In genomic region chr19:37719927-37720265, GRCh38 we compare ENCODE assay signal across 7 cellular contexts. TPM values are rescaled to one million over a fixed set of nuclear protein-coding genes. Genes with fewer than 3 reads are reported as not detected.
DNase-seq lines count a peak whose midpoint lies in the region; ATAC-seq and TF ChIP-seq lines count a peak whose summit lies in the region.

No MANE protein-coding gene starts in this region.

- H3K9me3 ChIP-seq in HAP-1, result no peaks in the 10 kb centered on the region
- no peaks in the 10 kb centered on the region for H3K9me3 ChIP-seq in gastroesophageal sphincter

- H3K4me1 Mint-ChIP-seq in activated CD4-positive, alpha-beta memory T cell treated with anti-CD3 and anti-CD28 coated beads for 36 hours (ENCODE audit: low read depth), result peaks cover 13% of the 10 kb centered on the region
- peaks cover 10% of the 10 kb centered on the region for H3K4me1 Mint-ChIP-seq in stimulated activated effector memory CD8-positive, alpha-beta T cell treated with anti-CD3 and anti-CD28 coated beads, Interleukin-12 subunit alpha, Interleukin-12 subunit beta, amount 100 ng/mL, for 72 hours

- POLR2A ChIA-PET in activated CD4-positive, alpha-beta memory T cell treated with anti-CD3 and anti-CD28 coated beads for 36 hours (lab: Charles Lee), result interaction anchor here (1.9 kb wide), 1 partner anchor 60 kb away, joined by 5 read pairs; the partner anchor contains the start of gene ZNF573

- H3K36me3 ChIP-seq in HAP-1 (replicated peaks) (peaks cover 6% of the 10 kb centered on the region; the same call in 1 of the 2 replicates), gastroesophageal sphincter (peaks cover 0 to 5% of the 10 kb centered on the region in 2 donors)

- H3K27me3 ChIP-seq in HAP-1 (ENCODE audit: low read depth) (no peaks in the 10 kb centered on the region), gastroesophageal sphincter (no peaks in the 10 kb centered on the region)

- CTCF ChIA-PET in activated CD4-positive, alpha-beta memory T cell treated with anti-CD3 and anti-CD28 coated beads for 36 hours (lab: Charles Lee), result no interaction called here

- DNase-seq in HAP-1 (ENCODE audit: low spot score in 2 of 2) (no peak), NCI-H524 treated with DMSO at 0.1 percent for 48 hours (lab: John Stamatoyannopoulos, UW) (no peak), SHP77 (lab: John Stamatoyannopoulos, UW) (no peak)
- no peak for DNase-seq in activated CD4-positive, alpha-beta memory T cell treated with anti-CD3 and anti-CD28 coated beads for 36 hours
- no peak for DNase-seq in stimulated activated effector memory CD8-positive, alpha-beta T cell treated with anti-CD3 and anti-CD28 coated beads, Interleukin-12 subunit alpha, Interleukin-12 subunit beta, amount 100 ng/mL, for 72 hours (ENCODE audit: low spot score in 2 of 2)

- no peaks in the 10 kb centered on the region for H3K27me3 Mint-ChIP-seq in activated CD4-positive, alpha-beta memory T cell treated with anti-CD3 and anti-CD28 coated beads for 36 hours

- H3K4me1 ChIP-seq in HAP-1 (no peaks in the 10 kb centered on the region), gastroesophageal sphincter (peaks cover 5 to 19% (median 9%) of the 10 kb centered on the region in 3 donors)

- WGBS in gastroesophageal sphincter (ENCODE audit: low coverage in 1 of 2), 2 donors, result 9 to 22% methylated on average over 4 to 8 of the region's 8 CpGs

- TF ChIP-seq POLR2A in gastroesophageal sphincter (IDR thresholded peaks at IDR 0.05), result no peak

- H3K27ac Mint-ChIP-seq in activated CD4-positive, alpha-beta memory T cell treated with anti-CD3 and anti-CD28 coated beads for 36 hours, result no peak overlapping the region
- peak overlapping the region; percentile 93 for H3K27ac Mint-ChIP-seq in stimulated activated effector memory CD8-positive, alpha-beta T cell treated with anti-CD3 and anti-CD28 coated beads, Interleukin-12 subunit alpha, Interleukin-12 subunit beta, amount 100 ng/mL, for 72 hours

- peak in 1 of 4 experiments; percentile 11 for TF ChIP-seq CTCF in gastroesophageal sphincter (IDR thresholded peaks at IDR 0.05)

- H3K4me3 Mint-ChIP-seq in activated CD4-positive, alpha-beta memory T cell treated with anti-CD3 and anti-CD28 coated beads for 36 hours, result peak overlapping the region; percentile 89
- H3K4me3 Mint-ChIP-seq in stimulated activated effector memory CD8-positive, alpha-beta T cell treated with anti-CD3 and anti-CD28 coated beads, Interleukin-12 subunit alpha, Interleukin-12 subunit beta, amount 100 ng/mL, for 72 hours, result peak overlapping the region; percentile 84

- ATAC-seq in gastroesophageal sphincter, result no peak
- ATAC-seq in stimulated activated effector memory CD8-positive, alpha-beta T cell treated with anti-CD3 and anti-CD28 coated beads, Interleukin-12 subunit alpha, Interleukin-12 subunit beta, amount 100 ng/mL, for 72 hours, result no peak
- ATAC-seq in HG03097 (IDR thresholded peaks at IDR 0.05; ENCODE audit: low FRiP score, unreplicated experiment), result no peak

- intact Hi-C loops in activated CD4-positive, alpha-beta memory T cell treated with anti-CD3 and anti-CD28 coated beads for 36 hours (cut with micrococcal nuclease), result loop anchor here (1.0 to 2.0 kb wide), 4 partner anchors 27 to 127 kb away; partner anchors contain the start of gene ZNF573

- no peak for TF ChIP-seq EP300 in gastroesophageal sphincter (IDR thresholded peaks at IDR 0.05)

- H3K4me3 ChIP-seq in HAP-1 (peak overlapping the region; percentile 65), gastroesophageal sphincter (peak overlapping the region; percentile 81 to 98)

- in situ Hi-C loops in HAP-1 (cut with MboI; ENCODE audit: low sequenced_read_pairs), result no loop called here

- H3K9me3 Mint-ChIP-seq in activated CD4-positive, alpha-beta memory T cell treated with anti-CD3 and anti-CD28 coated beads for 36 hours, result peaks cover 7% of the 10 kb centered on the region
- H3K9me3 Mint-ChIP-seq in stimulated activated effector memory CD8-positive, alpha-beta T cell treated with anti-CD3 and anti-CD28 coated beads, Interleukin-12 subunit alpha, Interleukin-12 subunit beta, amount 100 ng/mL, for 72 hours, result no peaks in the 10 kb centered on the region

- peak overlapping the region; percentile 73 to 87 (median 84) for H3K27ac ChIP-seq in gastroesophageal sphincter

- H3K36me3 Mint-ChIP-seq in activated CD4-positive, alpha-beta memory T cell treated with anti-CD3 and anti-CD28 coated beads for 36 hours, result peaks cover 7% of the 10 kb centered on the region
- peaks cover 15% of the 10 kb centered on the region for H3K36me3 Mint-ChIP-seq in stimulated activated effector memory CD8-positive, alpha-beta T cell treated with anti-CD3 and anti-CD28 coated beads, Interleukin-12 subunit alpha, Interleukin-12 subunit beta, amount 100 ng/mL, for 72 hours

RNA-seq across cellular contexts. Expression of gene ZNF607, which starts 0.3 kb away (rescaled TPM):
- 1 to 10 TPM; 5.3 to 7.0 TPM for total RNA-seq in activated CD4-positive, alpha-beta memory T cell treated with anti-CD3 and anti-CD28 coated beads for 36 hours
- 10 to 100 TPM in 1 of 4 donors, 1 to 10 TPM in 3; 3.9 to 14.9 (median 5.9) TPM for total RNA-seq in gastroesophageal sphincter

RNA-seq across cellular contexts. Expression of gene ZNF573, which starts 59.5 kb away (rescaled TPM):
- total RNA-seq in activated CD4-positive, alpha-beta memory T cell treated with anti-CD3 and anti-CD28 coated beads for 36 hours, result 1 to 10 TPM; 7.7 to 7.8 TPM
- total RNA-seq in gastroesophageal sphincter, result 10 to 100 TPM in 1 of 4 donors, 1 to 10 TPM in 3; 5.7 to 16.3 (median 8.4) TPM
